Comparison of ENCODE assay signal across 17 cellular contexts in the genomic region with DNA sequence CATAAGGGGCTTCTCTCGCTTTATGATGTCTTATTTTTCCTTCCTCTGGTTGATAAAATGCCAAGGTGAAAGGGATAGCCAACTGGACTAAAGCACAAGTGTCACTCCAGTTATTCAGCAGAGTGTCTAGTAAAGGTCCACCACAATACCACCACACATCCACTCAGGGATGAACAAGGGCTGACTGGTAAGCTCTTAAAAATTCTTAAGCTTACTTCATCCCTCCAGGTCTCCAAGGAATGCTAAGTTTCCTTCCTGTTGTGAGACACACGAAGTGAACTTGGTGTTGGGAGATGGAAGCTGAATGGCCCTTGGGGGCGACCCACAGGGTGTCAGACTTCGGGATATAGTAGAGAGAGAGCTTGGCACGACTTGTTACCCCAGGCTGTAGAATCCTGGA.
"Had no signal": no experiment of that assay in that cellular context is flagged by ENCODE, and none has a peak within 500 bp of the region (broad histone marks: within the 10 kb centered on the region; RNA-seq: fewer than 3 reads in every experiment).

No MANE protein-coding gene starts in this region.

- H3K9me3 ChIP-seq: adrenal gland, colonic mucosa, heart left ventricle, left ventricle myocardium inferior, ovary, transverse colon had no signal

- H3K27ac ChIP-seq: adrenal gland, colonic mucosa, heart left ventricle, left ventricle myocardium inferior, ovary, transverse colon had no signal

- H3K36me3 ChIP-seq: adrenal gland, colonic mucosa, heart left ventricle, left ventricle myocardium inferior, ovary, transverse colon had no signal

- H3K4me3 Mint-ChIP-seq: activated B cell treated with CpG ODN at 0.5 μM for 24 hours; neural crest cell; T-helper 1 cell treated with Interleukin-12 subunit alpha and Interleukin-12 subunit beta and Interleukin-4 antibody, amounts not matched to agents 30 μg/mL and 1 μg/mL, for 36 hours had no signal

- DNase-seq: activated B cell treated with CpG ODN at 0.5 μM for 24 hours; activated CD4-positive, alpha-beta T cell treated with anti-CD3 and anti-CD28 coated beads, Interleukin-2, amount 50 U/mL, for 4 hours; activated CD8-positive, alpha-beta memory T cell treated with anti-CD3 and anti-CD28 coated beads, Interleukin-2, amount 50 U/mL, for 4 hours; activated effector memory CD4-positive, alpha-beta T cell treated with Interleukin-2 at 50 U/mL for 16 hours; adrenal gland; colonic mucosa; foreskin keratinocyte; heart left ventricle; left ventricle myocardium inferior; ovary; retina; SHP77 treated with DMSO at 0.1 percent for 48 hours; small intestine; substantia nigra; transverse colon had no signal

- ATAC-seq: foreskin keratinocyte, heart left ventricle had no signal

- FAIRE-seq: small intestine had no signal

- H3K27me3 ChIP-seq: adrenal gland, colonic mucosa, foreskin keratinocyte, heart left ventricle, ovary, transverse colon had no signal

- H3K27me3 Mint-ChIP-seq: activated B cell treated with CpG ODN at 0.5 μM for 24 hours had no signal

- H3K4me3 ChIP-seq: adrenal gland, colonic mucosa, heart left ventricle, left ventricle myocardium inferior, ovary, transverse colon had no signal

- H3K27ac Mint-ChIP-seq: activated B cell treated with CpG ODN at 0.5 μM for 24 hours; T-helper 1 cell treated with Interleukin-12 subunit alpha and Interleukin-12 subunit beta and Interleukin-4 antibody, amounts not matched to agents 30 μg/mL and 1 μg/mL, for 36 hours had no signal
